ENCODE assay signal across 2 cellular contexts in the genomic region with DNA sequence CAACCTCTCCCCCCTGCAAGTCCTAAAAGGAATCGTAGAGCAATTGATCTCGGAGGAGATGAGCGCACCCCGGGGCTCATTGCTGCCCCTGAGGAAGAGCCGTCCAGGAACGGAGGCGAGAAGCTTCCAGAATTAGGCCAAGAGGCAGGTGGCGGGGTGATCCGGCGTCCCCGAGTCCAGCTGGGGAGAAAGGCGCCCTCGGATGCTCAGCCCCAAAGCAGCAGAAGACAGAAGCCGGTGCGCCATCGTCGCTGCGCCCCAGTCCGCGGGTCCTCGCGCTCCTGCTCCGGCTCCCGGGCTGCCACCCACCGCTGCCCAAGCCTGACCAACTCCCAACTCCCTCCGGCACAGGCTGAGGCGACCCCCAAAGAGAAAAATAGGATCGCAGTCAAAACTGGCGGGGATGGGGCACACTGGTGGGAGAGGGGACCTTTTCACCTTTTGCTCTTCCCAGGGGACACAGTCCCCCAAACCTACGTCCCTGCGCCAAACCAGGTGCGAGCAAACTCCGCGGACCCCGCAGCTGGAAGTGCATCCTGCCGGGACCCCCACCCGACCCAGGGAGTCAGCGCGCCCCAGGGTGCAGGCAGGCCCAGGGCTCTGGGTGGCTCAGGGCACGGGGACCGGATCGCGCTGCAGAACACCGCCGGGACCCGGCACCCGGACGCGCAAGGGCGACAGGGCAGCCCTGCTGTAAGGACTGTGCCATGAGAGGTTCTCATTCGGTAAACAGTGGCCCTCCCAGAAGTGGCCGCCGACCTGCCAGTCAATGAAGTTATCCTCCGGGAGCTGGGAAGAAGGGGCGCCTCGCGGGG.
TF ChIP-seq lines count a peak whose summit lies in the region.

No MANE protein-coding gene starts in this region.

TF ChIP-seq in SK-N-SH, 30 proteins besides CTCF, POLR2A, EP300 and RAD21 (continued from another document):
- TF ChIP-seq, protein P1, sequence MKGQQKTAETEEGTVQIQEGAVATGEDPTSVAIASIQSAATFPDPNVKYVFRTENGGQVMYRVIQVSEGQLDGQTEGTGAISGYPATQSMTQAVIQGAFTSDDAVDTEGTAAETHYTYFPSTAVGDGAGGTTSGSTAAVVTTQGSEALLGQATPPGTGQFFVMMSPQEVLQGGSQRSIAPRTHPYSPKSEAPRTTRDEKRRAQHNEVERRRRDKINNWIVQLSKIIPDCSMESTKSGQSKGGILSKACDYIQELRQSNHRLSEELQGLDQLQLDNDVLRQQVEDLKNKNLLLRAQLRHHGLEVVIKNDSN (IDR thresholded peaks at IDR 0.05; ENCODE audit: borderline replicate concordance, low read depth): no peak
- TF ChIP-seq SMC3 (IDR thresholded peaks at IDR 0.05; ENCODE audit: low read depth, low read length): no peak
- no peak for TF ChIP-seq USF2 (IDR thresholded peaks at IDR 0.05; ENCODE audit: borderline replicate concordance, low read depth, low read length)
- TF ChIP-seq NFIC (IDR thresholded peaks at IDR 0.05; ENCODE audit: borderline replicate concordance): no peak
- TF ChIP-seq RFX5 (IDR thresholded peaks at IDR 0.05; ENCODE audit: low read length): no peak
- TF ChIP-seq FOXJ3 (CRISPR knock-in tag; IDR thresholded peaks at IDR 0.05): no peak
- TF ChIP-seq MEF2A (IDR thresholded peaks at IDR 0.05; ENCODE audit: borderline replicate concordance, low read depth): no peak

TF ChIP-seq in SK-N-SH treated with all-trans-retinoic acid at 6 μM for 48 hours, 23 proteins besides CTCF, POLR2A, EP300 and RAD21 (continued from another document):
- TF ChIP-seq CREB5 (CRISPR knock-in tag; IDR thresholded peaks at IDR 0.05; ENCODE audit: low read depth) (no peak), ARNTL (CRISPR knock-in tag; IDR thresholded peaks at IDR 0.05; ENCODE audit: borderline replicate concordance, low read depth) (no peak), RARB (CRISPR knock-in tag; IDR thresholded peaks at IDR 0.05) (no peak), TOX (CRISPR knock-in tag; IDR thresholded peaks at IDR 0.05; ENCODE audit: borderline replicate concordance) (no peak), BACH2 (CRISPR knock-in tag; IDR thresholded peaks at IDR 0.05; ENCODE audit: borderline replicate concordance) (no peak), ZFP3 (CRISPR knock-in tag; IDR thresholded peaks at IDR 0.05) (no peak), CSRNP3 (CRISPR knock-in tag; IDR thresholded peaks at IDR 0.05) (no peak), ESRRG (CRISPR knock-in tag; IDR thresholded peaks at IDR 0.05) (no peak), ISL1 (CRISPR knock-in tag; IDR thresholded peaks at IDR 0.05) (no peak)
